ENCODE assay signal across 10 cellular contexts in genomic region chr7:128934361-128935352, GRCh38. TPM values are rescaled to one million over a fixed set of nuclear protein-coding genes. Genes with fewer than 3 reads are reported as not detected.
DNase-seq lines count a peak whose midpoint lies in the region; ATAC-seq and TF ChIP-seq lines count a peak whose summit lies in the region.
"Had no signal": no experiment of that assay in that cellular context is flagged by ENCODE, and none has a peak within 500 bp of the region (broad histone marks: within the 10 kb centered on the region; RNA-seq: fewer than 3 reads in every experiment).

No MANE protein-coding gene starts in this region.

- H3K27me3 Mint-ChIP-seq in Caco-2 (ENCODE audit: insufficient read depth, unreplicated experiment): peaks cover 8% of the 10 kb centered on the region

- H3K36me3 ChIP-seq in BLaER1 (no peaks in the 10 kb centered on the region), Caco-2 (ENCODE audit: control insufficient read depth, insufficient read depth, low read length) (no peaks in the 10 kb centered on the region), thyroid gland (no peaks in the 10 kb centered on the region)
- H3K36me3 ChIP-seq: cardiac muscle cell had no signal

- no peak overlapping the region for H3K4me3 Mint-ChIP-seq in Caco-2 (ENCODE audit: unreplicated experiment)
- H3K4me3 Mint-ChIP-seq: activated CD8-positive, alpha-beta memory T cell treated with anti-CD3 and anti-CD28 coated beads, Interleukin-2, amount 10 ng/mL, durations not matched to agents 7 days and 5 days had no signal

- no peaks in the 10 kb centered on the region for H3K9me3 Mint-ChIP-seq in Caco-2 (ENCODE audit: unreplicated experiment)

- TF ChIP-seq POLR2A in thyroid gland (IDR thresholded peaks at IDR 0.05): no peak

- H3K4me2 ChIP-seq in BLaER1: peak overlapping the region; percentile 82

- H3K9ac ChIP-seq in BLaER1: no peak overlapping the region

- H3K4me3 ChIP-seq in BLaER1 (no peak overlapping the region), foreskin fibroblast (ENCODE audit: low read depth in 1 of 2, low read length in 2 of 2) (no peak overlapping the region), Caco-2 (ENCODE audit: low read depth, low read length) (no peak overlapping the region), thyroid gland (replicated peaks in 1 of 3) (no peak overlapping the region)
- H3K4me3 ChIP-seq: cardiac muscle cell had no signal

- H3K4me1 Mint-ChIP-seq in Caco-2 (ENCODE audit: low read depth, unreplicated experiment): peaks cover 14% of the 10 kb centered on the region

- H3K4me1 ChIP-seq in BLaER1: peaks cover 59% of the 10 kb centered on the region
- H3K4me1 ChIP-seq in Caco-2: peaks cover 8% of the 10 kb centered on the region
- peaks cover 4 to 12% of the 10 kb centered on the region in 2 donors for H3K4me1 ChIP-seq in thyroid gland

- H3K27ac ChIP-seq in BLaER1: no peak overlapping the region
- H3K27ac ChIP-seq in caudate nucleus (ENCODE audit: low read depth, low read length): peak overlapping the region; percentile 11
- no peak overlapping the region for H3K27ac ChIP-seq in thyroid gland
- H3K27ac ChIP-seq: cardiac muscle cell had no signal

- H3K27me3 ChIP-seq in BLaER1: peaks cover 51% of the 10 kb centered on the region
- no peaks in the 10 kb centered on the region for H3K27me3 ChIP-seq in Caco-2 (replicated peaks; ENCODE audit: control insufficient read depth, insufficient read depth, low read length)
- H3K27me3 ChIP-seq in thyroid gland: no peaks in the 10 kb centered on the region

- peak; percentile 46 for ATAC-seq in GM19351 (IDR thresholded peaks at IDR 0.05; ENCODE audit: unreplicated experiment)
- peak; percentile 22 for ATAC-seq in HG03039 (IDR thresholded peaks at IDR 0.05; ENCODE audit: unreplicated experiment)
- ATAC-seq: activated CD8-positive, alpha-beta memory T cell treated with anti-CD3 and anti-CD28 coated beads, Interleukin-2, amount 10 ng/mL, durations not matched to agents 7 days and 5 days had no signal

- H3K36me3 Mint-ChIP-seq in Caco-2 (ENCODE audit: insufficient read depth, unreplicated experiment): no peaks in the 10 kb centered on the region

- TF ChIP-seq CTCF in foreskin fibroblast (IDR thresholded peaks at IDR 0.05; ENCODE audit: low read depth, low read length): no peak
- no peak for TF ChIP-seq CTCF in Caco-2 (IDR thresholded peaks at IDR 0.05; ENCODE audit: insufficient read depth in 1 of 2, low read depth in 1 of 2, low read length in 1 of 2, severe bottlenecking in 1 of 2, unreplicated experiment in 1 of 2)
- TF ChIP-seq CTCF in thyroid gland (IDR thresholded peaks at IDR 0.05): no peak

- WGBS in thyroid gland, 2 donors: 68 to 83% methylated on average over 13 to 14 of the region's 14 CpGs

- H3K9me3 ChIP-seq in BLaER1 (no peaks in the 10 kb centered on the region), Caco-2 (no peaks in the 10 kb centered on the region), thyroid gland (no peaks in the 10 kb centered on the region)

- H3K27ac Mint-ChIP-seq in Caco-2 (ENCODE audit: unreplicated experiment): no peak overlapping the region
- H3K27ac Mint-ChIP-seq: activated CD8-positive, alpha-beta memory T cell treated with anti-CD3 and anti-CD28 coated beads, Interleukin-2, amount 10 ng/mL, durations not matched to agents 7 days and 5 days had no signal

- DNase-seq in caudate nucleus (lab: John Stamatoyannopoulos, UW) (peak in 1 of 61 donors; percentile 12), foreskin fibroblast (no peak), activated T-cell treated with anti-CD3 and anti-CD28 coated beads for 4 hours (no peak), Caco-2 (no peak), thyroid gland (no peak)
- DNase-seq: activated CD8-positive, alpha-beta memory T cell treated with anti-CD3 and anti-CD28 coated beads, Interleukin-2, amount 10 ng/mL, durations not matched to agents 7 days and 5 days had no signal

- POLR2A ChIA-PET in Caco-2 (lab: Charles Lee): no interaction called here

- CTCF ChIA-PET in Caco-2 (lab: Charles Lee): no interaction called here

- intact Hi-C loops in Caco-2 (cut with micrococcal nuclease; ENCODE audit: unreplicated experiment): no loop called here
- intact Hi-C loops in thyroid gland (cut with DNase I): no loop called here

- no peaks in the 10 kb centered on the region for H4K20me1 ChIP-seq in BLaER1

- no TSS peak for BruUV-seq in Caco-2 (replicated peaks; lab: Mats Ljungman, UMichigan)

RNA-seq across cellular contexts. Expression of gene IRF5, which starts 3.1 kb away (rescaled TPM):
- total RNA-seq in Caco-2 (2022) (1.2 and 1.8 TPM in 2 replicates), thyroid gland (1 to 10 TPM; 3.7 to 6.0 (median 4.9) TPM)
- total RNA-seq: cardiac muscle cell had no signal

RNA-seq across cellular contexts. Expression of gene KCP, which starts 24.1 kb away (rescaled TPM):
- total RNA-seq in Caco-2 (2022) (0.23 and 0.50 TPM in 2 replicates), thyroid gland (under 1 TPM; 0.27 to 0.93 (median 0.61) TPM)
